17 cellular contexts compared by ENCODE assay signal in the genomic region with DNA sequence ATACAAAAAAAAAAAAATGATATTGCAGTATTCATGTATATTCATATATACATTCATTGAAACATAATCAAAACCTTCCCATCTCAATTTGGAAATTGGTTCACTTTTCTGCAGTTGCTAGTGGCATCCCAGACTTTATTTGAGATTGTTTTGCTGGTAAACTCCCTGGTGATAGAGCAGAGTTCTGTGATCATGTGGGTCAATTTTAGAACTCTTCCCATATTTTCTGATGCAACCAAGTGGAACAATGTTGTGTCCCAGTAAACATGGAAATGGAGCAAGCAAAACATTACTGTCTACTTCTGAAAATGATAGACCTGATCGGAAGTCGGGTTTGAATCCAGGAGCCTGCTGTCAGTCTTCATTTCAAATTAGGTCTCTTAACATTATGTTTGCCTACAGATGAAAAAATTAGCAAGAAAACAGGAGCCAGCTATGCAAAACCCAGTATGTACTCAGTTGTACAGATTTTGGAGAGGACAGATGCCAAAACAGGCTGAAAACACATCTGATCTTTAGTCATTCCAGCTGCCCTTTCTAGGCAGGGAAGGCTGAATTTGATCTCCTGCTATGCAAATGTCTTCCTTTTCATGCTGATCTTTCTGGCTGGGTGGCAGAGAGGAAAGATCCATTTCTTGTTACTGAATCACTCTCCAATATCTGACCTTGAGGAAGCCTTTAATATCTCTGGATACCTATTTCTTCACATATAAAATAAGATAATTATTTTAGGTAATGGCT.
DNase-seq lines count a peak whose midpoint lies in the region; ATAC-seq and TF ChIP-seq lines count a peak whose summit lies in the region.
"Had no signal": no experiment of that assay in that cellular context is flagged by ENCODE, and none has a peak within 500 bp of the region (broad histone marks: within the 10 kb centered on the region; RNA-seq: fewer than 3 reads in every experiment).

No MANE protein-coding gene starts in this region.

- intact Hi-C loops in testis (cut with DNase I; ENCODE audit: low total_unique reads): no loop called here

- TF ChIP-seq CTCF in testis (IDR thresholded peaks at IDR 0.05): no peak
- TF ChIP-seq CTCF in MM.1S (IDR thresholded peaks at IDR 0.05; ENCODE audit: low read length): no peak

- no peak overlapping the region for H3K4ac ChIP-seq in mesendoderm (ENCODE audit: low read depth, low read length)

- peak overlapping the region; percentile 18 for H3K18ac ChIP-seq in mesendoderm (ENCODE audit: low read length)

- H3K4me1 ChIP-seq in mesendoderm (ENCODE audit: control insufficient read depth, low read depth, low read length): peaks cover 6% of the 10 kb centered on the region
- no peaks in the 10 kb centered on the region for H3K4me1 ChIP-seq in testis
- H3K4me1 ChIP-seq in MM.1S (ENCODE audit: low read length): no peaks in the 10 kb centered on the region
- H3K4me1 ChIP-seq: HAP-1, right lobe of liver, SJCRH30 had no signal

- no peak overlapping the region for H2BK15ac ChIP-seq in mesendoderm (replicated peaks; ENCODE audit: low read depth)

- no peak overlapping the region for H2AK5ac ChIP-seq in mesendoderm (ENCODE audit: low read length)

- H3K27me3 ChIP-seq in mesendoderm (ENCODE audit: insufficient read depth, low read length, poor library complexity) (no peaks in the 10 kb centered on the region), testis (no peaks in the 10 kb centered on the region), MM.1S (replicated peaks; ENCODE audit: insufficient read depth, low read length) (no peaks in the 10 kb centered on the region)
- H3K27me3 ChIP-seq: right lobe of liver had no signal

- H3K36me3 ChIP-seq in mesendoderm (ENCODE audit: control insufficient read depth, insufficient read depth, low read length) (no peaks in the 10 kb centered on the region), testis (ENCODE audit: low read depth, missing control alignments) (no peaks in the 10 kb centered on the region), MM.1S (replicated peaks; ENCODE audit: insufficient read depth, low read length) (no peaks in the 10 kb centered on the region)
- H3K36me3 ChIP-seq: HAP-1, right lobe of liver, SJCRH30 had no signal

- no peaks in the 10 kb centered on the region for H3F3A ChIP-seq in MM.1S (ENCODE audit: insufficient read depth, low read length)

- no peak overlapping the region for H2AFZ ChIP-seq in MM.1S (ENCODE audit: low read length)

- no CpG with 5 or more reads among the region's 2 CpGs for WGBS in mesendoderm (ENCODE audit: extremely low coverage, insufficient coverage, low lambda C conversion rate)
- 93 to 96% methylated on average over 2 of the region's 2 CpGs for WGBS in testis, 2 donors

- H3K4me2 ChIP-seq in mesendoderm (ENCODE audit: low read length): no peak overlapping the region
- no peak overlapping the region for H3K4me2 ChIP-seq in MM.1S (ENCODE audit: low read depth, low read length)

- H3K79me1 ChIP-seq in mesendoderm (ENCODE audit: low read length): no peaks in the 10 kb centered on the region

- no peak overlapping the region for H3K4me3 ChIP-seq in mesendoderm (ENCODE audit: low read length)
- H3K4me3 ChIP-seq in testis: no peak overlapping the region
- no peak overlapping the region for H3K4me3 ChIP-seq in MM.1S (ENCODE audit: low read length)
- H3K4me3 ChIP-seq: HAP-1, right lobe of liver, SJCRH30 had no signal

- no peak overlapping the region for H2BK5ac ChIP-seq in mesendoderm (ENCODE audit: low read length)

- H3K79me2 ChIP-seq in mesendoderm (ENCODE audit: control insufficient read depth, insufficient read depth, low read length) (no peaks in the 10 kb centered on the region), MM.1S (ENCODE audit: low read length) (no peaks in the 10 kb centered on the region)

- H4K20me1 ChIP-seq in MM.1S (ENCODE audit: insufficient read depth, low read length): no peaks in the 10 kb centered on the region

- H3K9me3 ChIP-seq in testis (no peaks in the 10 kb centered on the region), MM.1S (replicated peaks; ENCODE audit: insufficient read depth, low read length) (no peaks in the 10 kb centered on the region)
- H3K9me3 ChIP-seq: HAP-1, right lobe of liver, SJCRH30 had no signal

- ATAC-seq in GM21367 (IDR thresholded peaks at IDR 0.05; ENCODE audit: unreplicated experiment) (no peak), GM19324 (IDR thresholded peaks at IDR 0.05; ENCODE audit: low FRiP score, unreplicated experiment) (no peak)
- ATAC-seq: activated CD4-positive, alpha-beta T cell treated with anti-CD3 and anti-CD28 coated beads for 36 hours; right lobe of liver had no signal

- H3K9ac ChIP-seq in mesendoderm (ENCODE audit: low read length) (no peak overlapping the region), MM.1S (ENCODE audit: low read length) (no peak overlapping the region)

- no peak overlapping the region for H4K8ac ChIP-seq in mesendoderm (ENCODE audit: low read depth, low read length)

- H3K23ac ChIP-seq in mesendoderm (ENCODE audit: low read length): no peak overlapping the region

- peak overlapping the region; percentile 67 for H3K27ac ChIP-seq in caudate nucleus (ENCODE audit: low read depth, low read length)
- H3K27ac ChIP-seq in mesendoderm (ENCODE audit: low read depth, low read length): no peak overlapping the region
- no peak overlapping the region for H3K27ac ChIP-seq in testis
- no peak overlapping the region for H3K27ac ChIP-seq in MM.1S (ENCODE audit: low read length)
- H3K27ac ChIP-seq: epithelial cell of prostate, right lobe of liver, SJCRH30 had no signal

- no peak for TF ChIP-seq POLR2A in testis (IDR thresholded peaks at IDR 0.05)

- H3K56ac ChIP-seq in mesendoderm (ENCODE audit: low read length): no peak overlapping the region

- no peaks in the 10 kb centered on the region for H3K9me2 ChIP-seq in MM.1S (replicated peaks; ENCODE audit: insufficient read depth, low read length)

- no peak overlapping the region for H2BK120ac ChIP-seq in mesendoderm (ENCODE audit: low read depth, low read length)

- no peak overlapping the region for H4K5ac ChIP-seq in mesendoderm (ENCODE audit: low read length)

- DNase-seq in Ammon's horn (ENCODE audit: low spot score): peak; percentile 12
- DNase-seq in NCI-H146 (lab: John Stamatoyannopoulos, UW): peak; percentile 11
- no peak for DNase-seq in caudate nucleus (lab: John Stamatoyannopoulos, UW)
- DNase-seq in mesendoderm: peak; percentile 7
- no peak for DNase-seq in testis
- DNase-seq in MM.1S: no peak
- DNase-seq: activated CD4-positive, alpha-beta T cell treated with anti-CD3 and anti-CD28 coated beads for 36 hours; activated gamma-delta T cell treated with Interleukin-2 at 50 U/mL for 16 hours; midbrain; NCI-H2227 treated with DMSO at 0.1 percent for 48 hours; right lobe of liver; SJCRH30; stimulated activated CD4-positive, alpha-beta T cell treated with anti-CD3 and anti-CD28 coated beads, Interleukin-1b, Interleukin-23, amount 100 ng/mL, for 48 hours had no signal

Comparison
In these comparisons a context has a peak if more than half of its experiments do, and no peak if none do; other contexts are left out.
1. DNase-seq: peak in Ammon's horn (single experiment), NCI-H146 (single experiment) and mesendoderm (single experiment); none in caudate nucleus (0 of 61), testis (single experiment) and MM.1S (single experiment).